Comparison of ENCODE assay signal across 18 cellular contexts in the genomic region with DNA sequence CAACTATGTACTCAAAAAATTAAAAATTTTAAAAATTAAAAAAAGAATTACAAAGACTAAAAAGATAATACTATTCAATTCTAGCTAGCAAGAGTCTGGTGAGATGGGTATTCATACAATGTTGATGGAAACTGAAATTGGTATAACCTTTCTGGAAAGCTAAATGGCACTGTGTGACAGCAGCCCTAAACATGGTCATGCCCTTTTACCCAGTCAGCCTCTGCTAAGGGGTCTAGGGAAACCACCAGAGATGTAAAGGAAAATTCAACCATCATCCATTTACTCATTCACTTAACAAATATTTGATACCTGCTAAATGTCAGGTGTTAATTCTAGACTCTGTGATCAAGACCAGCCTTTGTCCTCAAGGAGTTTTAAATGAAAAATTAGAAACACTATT. TPM values are rescaled to one million over a fixed set of nuclear protein-coding genes. Genes with fewer than 3 reads are reported as not detected.
DNase-seq lines count a peak whose midpoint lies in the region; ATAC-seq and TF ChIP-seq lines count a peak whose summit lies in the region.
"Had no signal": no experiment of that assay in that cellular context is flagged by ENCODE, and none has a peak within 500 bp of the region (broad histone marks: within the 10 kb centered on the region; RNA-seq: fewer than 3 reads in every experiment).

No MANE protein-coding gene starts in this region.

- no peaks in the 10 kb centered on the region for H3F3A ChIP-seq in GM23338 (replicated peaks; ENCODE audit: low read depth)
- no peaks in the 10 kb centered on the region for H3F3A ChIP-seq in smooth muscle cell (ENCODE audit: low read depth)

- TF ChIP-seq CTCF in GM23338 (conservative IDR thresholded peaks at IDR 0.05; ENCODE audit: low read depth in 2 of 2) (no peak), smooth muscle cell (IDR thresholded peaks at IDR 0.05; ENCODE audit: borderline replicate concordance, insufficient read depth, poor library complexity, severe bottlenecking) (no peak)

- H3K79me2 ChIP-seq in GM23338 (replicated peaks; ENCODE audit: insufficient read depth) (no peaks in the 10 kb centered on the region), smooth muscle cell (ENCODE audit: low read depth) (no peaks in the 10 kb centered on the region)

- H3K36me3 Mint-ChIP-seq in GM23338 (ENCODE audit: low read depth) = no peaks in the 10 kb centered on the region
- H3K36me3 Mint-ChIP-seq in activated naive CD8-positive, alpha-beta T cell treated with anti-CD3 and anti-CD28 coated beads for 36 hours = peaks cover 2% of the 10 kb centered on the region
- H3K36me3 Mint-ChIP-seq: CD4-positive, alpha-beta memory T cell had no signal

- no peak overlapping the region for H3K27ac Mint-ChIP-seq in GM23338
- peak overlapping the region; percentile 54 for H3K27ac Mint-ChIP-seq in activated naive CD8-positive, alpha-beta T cell treated with anti-CD3 and anti-CD28 coated beads for 36 hours
- H3K27ac Mint-ChIP-seq: CD4-positive, alpha-beta memory T cell had no signal

- no peaks in the 10 kb centered on the region for H3K4me1 Mint-ChIP-seq in GM23338
- H3K4me1 Mint-ChIP-seq in activated naive CD8-positive, alpha-beta T cell treated with anti-CD3 and anti-CD28 coated beads for 36 hours = peaks cover 4% of the 10 kb centered on the region
- H3K4me1 Mint-ChIP-seq: CD4-positive, alpha-beta memory T cell had no signal

- no peaks in the 10 kb centered on the region for H3K9me3 ChIP-seq in smooth muscle cell (replicated peaks; ENCODE audit: low read depth)

- no peak overlapping the region for H3K4me3 ChIP-seq in GM23338
- no peak overlapping the region for H3K4me3 ChIP-seq in smooth muscle cell

- no peaks in the 10 kb centered on the region for H4K20me1 ChIP-seq in GM23338 (replicated peaks; ENCODE audit: insufficient read depth)
- H4K20me1 ChIP-seq in smooth muscle cell (ENCODE audit: low read depth) = no peaks in the 10 kb centered on the region

- H3K4me1 ChIP-seq in GM23338 (ENCODE audit: insufficient read depth) = no peaks in the 10 kb centered on the region; the same call in 1 of the 2 replicates
- no peaks in the 10 kb centered on the region for H3K4me1 ChIP-seq in smooth muscle cell (ENCODE audit: low read depth)

- no peaks in the 10 kb centered on the region for H3K27me3 Mint-ChIP-seq in GM23338 (ENCODE audit: insufficient read depth, low read depth, poor library complexity)
- H3K27me3 Mint-ChIP-seq in activated naive CD8-positive, alpha-beta T cell treated with anti-CD3 and anti-CD28 coated beads for 36 hours = peaks cover 3% of the 10 kb centered on the region
- H3K27me3 Mint-ChIP-seq: CD4-positive, alpha-beta memory T cell had no signal

- no peak overlapping the region for H3K4me2 ChIP-seq in GM23338
- H3K4me2 ChIP-seq in smooth muscle cell = no peak overlapping the region

- H3K27me3 ChIP-seq in GM23338 (ENCODE audit: insufficient read depth) (no peaks in the 10 kb centered on the region), smooth muscle cell (ENCODE audit: low read depth) (no peaks in the 10 kb centered on the region)

- H3K9me3 Mint-ChIP-seq in GM23338 = no peaks in the 10 kb centered on the region
- H3K9me3 Mint-ChIP-seq in activated naive CD8-positive, alpha-beta T cell treated with anti-CD3 and anti-CD28 coated beads for 36 hours = peaks cover 6% of the 10 kb centered on the region

- H3K36me3 ChIP-seq in GM23338 (ENCODE audit: insufficient read depth) (no peaks in the 10 kb centered on the region; the same call in 1 of the 2 replicates), smooth muscle cell (ENCODE audit: low read depth) (no peaks in the 10 kb centered on the region)

- no peak overlapping the region for H3K9ac ChIP-seq in smooth muscle cell (ENCODE audit: low read depth)

- no peak overlapping the region for H3K4me3 Mint-ChIP-seq in GM23338
- H3K4me3 Mint-ChIP-seq in activated naive CD8-positive, alpha-beta T cell treated with anti-CD3 and anti-CD28 coated beads for 36 hours = no peak overlapping the region
- H3K4me3 Mint-ChIP-seq: CD4-positive, alpha-beta memory T cell had no signal

- H3K27ac ChIP-seq in GM23338 (ENCODE audit: low read depth) = no peak overlapping the region
- no peak overlapping the region for H3K27ac ChIP-seq in smooth muscle cell (ENCODE audit: low read depth)

- H2AFZ ChIP-seq in GM23338 = 0 out of 2 replicates have a peak overlapping the region, but pooled peaks have one; percentile 16
- H2AFZ ChIP-seq in smooth muscle cell (ENCODE audit: low read depth) = no peak overlapping the region

- DNase-seq in GM23338 (ENCODE audit: low spot score) (no peak), T-helper 2 cell (no peak), smooth muscle cell (lab: John Stamatoyannopoulos, UW; ENCODE audit: unreplicated experiment) (no peak), HuH-7 (ENCODE audit: low spot score) (no peak)
- DNase-seq in activated naive CD8-positive, alpha-beta T cell treated with anti-CD3 and anti-CD28 coated beads for 36 hours = no peak
- DNase-seq in stimulated activated naive CD8-positive, alpha-beta T cell treated with anti-CD3 and anti-CD28 coated beads, Interleukin-15, Interleukin-2, amounts not matched to agents 100 U/mL and 50 U/mL, for 24 hours = no peak
- DNase-seq: C1 segment of cervical spinal cord; Calu3; CD4-positive, alpha-beta memory T cell; COR-L47; DMS53; DMS79 treated with DMSO at 0.1 percent for 48 hours; GF-D8; H7; HCEC 1CT had no signal

- H3K9me2 ChIP-seq in GM23338 (ENCODE audit: insufficient read depth) = no peaks in the 10 kb centered on the region

- ATAC-seq in GM23338 = no peak
- peak; percentile 99 for ATAC-seq in stimulated activated naive CD8-positive, alpha-beta T cell treated with anti-CD3 and anti-CD28 coated beads, Interleukin-15, Interleukin-2, amounts not matched to agents 100 U/mL and 50 U/mL, for 24 hours

TF ChIP-seq in GM23338, 12 proteins besides CTCF, POLR2A, EP300 and RAD21:
- TF ChIP-seq, protein P1, sequence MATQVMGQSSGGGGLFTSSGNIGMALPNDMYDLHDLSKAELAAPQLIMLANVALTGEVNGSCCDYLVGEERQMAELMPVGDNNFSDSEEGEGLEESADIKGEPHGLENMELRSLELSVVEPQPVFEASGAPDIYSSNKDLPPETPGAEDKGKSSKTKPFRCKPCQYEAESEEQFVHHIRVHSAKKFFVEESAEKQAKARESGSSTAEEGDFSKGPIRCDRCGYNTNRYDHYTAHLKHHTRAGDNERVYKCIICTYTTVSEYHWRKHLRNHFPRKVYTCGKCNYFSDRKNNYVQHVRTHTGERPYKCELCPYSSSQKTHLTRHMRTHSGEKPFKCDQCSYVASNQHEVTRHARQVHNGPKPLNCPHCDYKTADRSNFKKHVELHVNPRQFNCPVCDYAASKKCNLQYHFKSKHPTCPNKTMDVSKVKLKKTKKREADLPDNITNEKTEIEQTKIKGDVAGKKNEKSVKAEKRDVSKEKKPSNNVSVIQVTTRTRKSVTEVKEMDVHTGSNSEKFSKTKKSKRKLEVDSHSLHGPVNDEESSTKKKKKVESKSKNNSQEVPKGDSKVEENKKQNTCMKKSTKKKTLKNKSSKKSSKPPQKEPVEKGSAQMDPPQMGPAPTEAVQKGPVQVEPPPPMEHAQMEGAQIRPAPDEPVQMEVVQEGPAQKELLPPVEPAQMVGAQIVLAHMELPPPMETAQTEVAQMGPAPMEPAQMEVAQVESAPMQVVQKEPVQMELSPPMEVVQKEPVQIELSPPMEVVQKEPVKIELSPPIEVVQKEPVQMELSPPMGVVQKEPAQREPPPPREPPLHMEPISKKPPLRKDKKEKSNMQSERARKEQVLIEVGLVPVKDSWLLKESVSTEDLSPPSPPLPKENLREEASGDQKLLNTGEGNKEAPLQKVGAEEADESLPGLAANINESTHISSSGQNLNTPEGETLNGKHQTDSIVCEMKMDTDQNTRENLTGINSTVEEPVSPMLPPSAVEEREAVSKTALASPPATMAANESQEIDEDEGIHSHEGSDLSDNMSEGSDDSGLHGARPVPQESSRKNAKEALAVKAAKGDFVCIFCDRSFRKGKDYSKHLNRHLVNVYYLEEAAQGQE (IDR thresholded peaks at IDR 0.05; ENCODE audit: unreplicated experiment) = no peak

RNA-seq across cellular contexts. Expression of gene IL31RA, which starts 29.3 kb away (rescaled TPM):
- total RNA-seq in GM23338 (2014; rRNA removed; shearing (Covaris generic)) = not detected in 2 replicates
- not detected in 2 replicates for polyA plus RNA-seq in GM23338 (2016; fragmentation: Nextera tagmentation; extraction: Ambion mirVana)
- total RNA-seq in activated naive CD8-positive, alpha-beta T cell treated with anti-CD3 and anti-CD28 coated beads for 36 hours = not detected
- 2.2 TPM in 2 replicates for total RNA-seq in smooth muscle cell
- 0.63 and 0.67 TPM in 2 replicates for polyA plus RNA-seq in smooth muscle cell
- total RNA-seq: CD4-positive, alpha-beta memory T cell; G401; H1; H7 had no signal
- polyA plus RNA-seq: BJ; CD4-positive, alpha-beta memory T cell; H1 had no signal
